Comparison of ENCODE assay signal across 8 cellular contexts in the genomic region with DNA sequence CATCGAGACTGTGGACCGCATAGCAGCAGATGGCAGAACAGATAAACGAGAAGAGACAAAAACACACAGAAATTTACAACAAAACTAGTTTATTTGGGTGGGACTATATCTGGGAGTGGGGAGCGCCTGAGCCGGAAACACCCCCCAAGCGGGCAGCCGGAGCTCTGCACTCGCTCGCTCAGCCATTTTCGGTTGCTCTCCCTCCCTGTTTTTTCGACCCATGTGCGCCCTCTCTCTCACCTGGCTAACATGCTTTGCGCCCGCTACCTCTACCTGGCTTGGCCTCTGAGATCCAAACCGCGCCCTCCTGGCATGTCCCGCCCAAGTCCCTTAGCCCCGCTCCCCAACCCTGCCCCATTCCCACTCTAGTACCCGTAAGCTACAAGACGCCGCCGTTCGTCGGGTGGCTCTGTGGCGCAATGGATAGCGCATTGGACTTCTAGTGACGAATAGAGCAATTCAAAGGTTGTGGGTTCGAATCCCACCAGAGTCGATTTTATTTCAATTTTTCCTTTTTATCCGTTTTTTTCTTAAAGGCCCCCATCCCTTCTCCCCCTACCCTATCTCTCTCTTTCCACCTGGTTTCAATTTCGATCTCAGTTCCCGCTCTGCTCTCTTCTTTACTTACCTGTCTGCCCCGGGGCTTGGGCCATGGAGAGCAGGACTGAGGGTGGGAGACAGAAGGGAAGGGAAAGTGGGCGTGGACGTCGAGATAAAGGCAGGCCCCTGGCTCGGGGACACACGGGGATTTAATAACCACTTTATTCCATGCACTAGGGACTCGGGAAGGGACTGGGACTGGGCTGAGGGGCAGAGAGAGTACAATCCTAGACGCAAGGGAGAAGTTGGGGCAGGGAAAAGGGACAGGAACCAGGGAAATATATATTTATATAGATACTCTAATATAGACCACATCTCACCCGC. TPM values are rescaled to one million over a fixed set of nuclear protein-coding genes. Genes with fewer than 3 reads are reported as not detected.
DNase-seq lines count a peak whose midpoint lies in the region; ATAC-seq and TF ChIP-seq lines count a peak whose summit lies in the region.

No MANE protein-coding gene starts in this region.

- peaks cover 66% of the 10 kb centered on the region for H3K4me1 Mint-ChIP-seq in activated naive CD4-positive, alpha-beta T cell treated with anti-CD3 and anti-CD28 coated beads, Interleukin-2, amount 50 U/mL, for 24 hours

- H3K9me3 Mint-ChIP-seq in activated naive CD4-positive, alpha-beta T cell treated with anti-CD3 and anti-CD28 coated beads, Interleukin-2, amount 50 U/mL, for 24 hours: no peaks in the 10 kb centered on the region

- H3K4me3 Mint-ChIP-seq in activated naive CD4-positive, alpha-beta T cell treated with anti-CD3 and anti-CD28 coated beads, Interleukin-2, amount 50 U/mL, for 24 hours: peak overlapping the region; percentile 88

- H3K4me1 ChIP-seq in SJCRH30: no peaks in the 10 kb centered on the region; the same call in 1 of the 2 replicates
- no peaks in the 10 kb centered on the region for H3K4me1 ChIP-seq in cardiac muscle cell (ENCODE audit: low read depth)

- ATAC-seq in HG03039 (IDR thresholded peaks at IDR 0.05; ENCODE audit: unreplicated experiment): no peak

- H3K4me3 ChIP-seq in SJCRH30 (peak overlapping the region; percentile 78), cardiac muscle cell (peak overlapping the region; percentile 64)

- H3K36me3 ChIP-seq in SJCRH30 (no peaks in the 10 kb centered on the region), cardiac muscle cell (no peaks in the 10 kb centered on the region)

- peak; percentile 27 for TF ChIP-seq CTCF in cardiac muscle cell (IDR thresholded peaks at IDR 0.05; ENCODE audit: low read depth, low read length)

- peaks cover 3% of the 10 kb centered on the region for H3K36me3 Mint-ChIP-seq in activated naive CD4-positive, alpha-beta T cell treated with anti-CD3 and anti-CD28 coated beads, Interleukin-2, amount 50 U/mL, for 24 hours

- H3K27me3 ChIP-seq in SJCRH30 (no peaks in the 10 kb centered on the region), cardiac muscle cell (peaks cover 63% of the 10 kb centered on the region)

- H3K9me3 ChIP-seq in SJCRH30 (replicated peaks) (no peaks in the 10 kb centered on the region), cardiac muscle cell (ENCODE audit: low read depth) (no peaks in the 10 kb centered on the region)

- intact Hi-C loops in posterior vena cava (cut with DNase I): loop anchor here in 1 of 2 donors (5.0 kb wide), 1 partner anchor 67 kb away; no protein-coding TSS in a partner anchor

- H3K27ac Mint-ChIP-seq in activated naive CD4-positive, alpha-beta T cell treated with anti-CD3 and anti-CD28 coated beads, Interleukin-2, amount 50 U/mL, for 24 hours: peak overlapping the region; percentile 100

- H3K27ac ChIP-seq in SJCRH30 (no peak overlapping the region), cardiac muscle cell (no peak overlapping the region)

- DNase-seq in DMS153 (lab: John Stamatoyannopoulos, UW) (peak; percentile 30), HuH-7.5 (ENCODE audit: low spot score) (peak; percentile 52), SJCRH30 (peak; percentile 74 to 76), cardiac muscle cell (ENCODE audit: low read depth in 1 of 2, low spot score in 1 of 2) (peak; percentile 70 to 76), posterior vena cava (ENCODE audit: low spot score) (peak; percentile 89), NCI-H187 (lab: John Stamatoyannopoulos, UW) (no peak)

- H3K27me3 Mint-ChIP-seq in activated naive CD4-positive, alpha-beta T cell treated with anti-CD3 and anti-CD28 coated beads, Interleukin-2, amount 50 U/mL, for 24 hours: peaks cover 19% of the 10 kb centered on the region

RNA-seq across cellular contexts. Expression of gene ALOXE3, which starts 2.5 kb away (rescaled TPM):
- total RNA-seq in SJCRH30 (2014; rRNA removed; shearing (Covaris generic)): not detected in 2 replicates
- not detected in 2 replicates for total RNA-seq in cardiac muscle cell
- 0.10 TPM in 1 of 2 replicates, not detected in the other for polyA plus RNA-seq in cardiac muscle cell
- not detected for total RNA-seq in posterior vena cava

RNA-seq across cellular contexts. Expression of gene HES7, which starts 3.1 kb away (rescaled TPM):
- total RNA-seq in SJCRH30 (2014; rRNA removed; shearing (Covaris generic)): 0.79 and 0.91 TPM in 2 replicates
- total RNA-seq in cardiac muscle cell (0.32 and 6.2 TPM in 2 replicates), posterior vena cava (under 1 TPM in 1 of 2 donors, not detected in 1; 0.67 TPM)
- 1.1 and 1.5 TPM in 2 replicates for polyA plus RNA-seq in cardiac muscle cell

RNA-seq across cellular contexts. Expression of gene PER1, which starts 31.4 kb away (rescaled TPM):
- 9.3 and 13.5 TPM in 2 replicates for total RNA-seq in SJCRH30 (2014; rRNA removed; shearing (Covaris generic))
- 42.3 and 51.9 TPM in 2 replicates for total RNA-seq in cardiac muscle cell
- 28.2 and 47.7 TPM in 2 replicates for polyA plus RNA-seq in cardiac muscle cell
- total RNA-seq in posterior vena cava: 100 to 1,000 TPM; 203 to 206 TPM

RNA-seq across cellular contexts. Expression of gene ALOX12B, which starts 33.3 kb away (rescaled TPM):
- not detected in 2 replicates for total RNA-seq in SJCRH30 (2014; rRNA removed; shearing (Covaris generic))
- total RNA-seq in cardiac muscle cell (0.42 and 1.6 TPM in 2 replicates), posterior vena cava (not detected)
- 2.1 and 2.3 TPM in 2 replicates for polyA plus RNA-seq in cardiac muscle cell

RNA-seq across cellular contexts. Expression of gene VAMP2, which starts 42.0 kb away (rescaled TPM):
- total RNA-seq in SJCRH30 (2014; rRNA removed; shearing (Covaris generic)): 6.1 and 7.9 TPM in 2 replicates
- total RNA-seq in cardiac muscle cell: 22.5 and 35.7 TPM in 2 replicates
- 102 and 118 TPM in 2 replicates for polyA plus RNA-seq in cardiac muscle cell
- 10 to 100 TPM; 66.7 to 80.1 TPM for total RNA-seq in posterior vena cava

Comparison
In these comparisons a context has a peak if more than half of its experiments do, and no peak if none do; other contexts are left out.
1. DNase-seq: peak in DMS153 (single experiment), HuH-7.5 (single experiment), SJCRH30 (2 of 2), cardiac muscle cell (2 of 2) and posterior vena cava (single experiment); none in NCI-H187 (0 of 2).